ENCODE assay signal across 8 cellular contexts in genomic region chr15:88913017-88913849, GRCh38. TPM values are rescaled to one million over a fixed set of nuclear protein-coding genes. Genes with fewer than 3 reads are reported as not detected.
A peak's percentile ranks its signal among the peaks of the same experiment; 100 is the strongest.
DNase-seq lines count a peak whose midpoint lies in the region; ATAC-seq, FAIRE-seq and TF ChIP-seq lines count a peak whose summit lies in the region.

TSS of gene MFGE8 (minus strand) at chr15:88913379. CDS start at chr15:88913319, 60 bp downstream.

- dilution Hi-C loops in keratinocyte (cut with MboI; ENCODE audit: extremely low pct_ligation_motif_present, low sequenced_read_pairs) = no loop called here

- peak in 1 of 3 experiments; percentile 4 for TF ChIP-seq CTCF in keratinocyte (optimal IDR thresholded peaks at IDR 0.05 in 1 of 3, IDR thresholded peaks at IDR 0.05 in 1 of 3, conservative IDR thresholded peaks at IDR 0.05 in 1 of 3; ENCODE audit: extremely low read depth in 1 of 3, insufficient read depth in 2 of 3, low read length in 3 of 3)

- peak; percentile 22 for TF ChIP-seq POLR2A in GM10847 (IDR thresholded peaks at IDR 0.05; ENCODE audit: extremely low read depth, insufficient read length)

- H4K20me1 ChIP-seq in keratinocyte (ENCODE audit: control insufficient read depth, extremely low read depth, insufficient read depth, low read length) = no peaks in the 10 kb centered on the region

- H3K4me1 ChIP-seq in keratinocyte (ENCODE audit: control insufficient read depth, extremely low read depth, insufficient read depth, low read length) = peaks cover 22% of the 10 kb centered on the region

- peak; percentile 80 for FAIRE-seq in keratinocyte (lab: Jason Lieb, UNC)

- H3K9me3 ChIP-seq in keratinocyte (ENCODE audit: control insufficient read depth, low read depth, low read length) = no peaks in the 10 kb centered on the region

- H3K27me3 ChIP-seq in keratinocyte (ENCODE audit: control insufficient read depth, extremely low read depth, insufficient read depth, low read length) = no peaks in the 10 kb centered on the region

- ATAC-seq in activated CD4-positive, CD25-positive, alpha-beta regulatory T cell treated with anti-CD3 and anti-CD28 coated beads, Interleukin-2, amount 50 U/mL, for 24 hours = peak; percentile 89 to 93

- peak within 1 kb of the TSS; percentile 79 for H2AFZ ChIP-seq in keratinocyte (ENCODE audit: control insufficient read depth, low read length)

- no peaks in the 10 kb centered on the region for H3K79me2 ChIP-seq in keratinocyte (ENCODE audit: control insufficient read depth, insufficient read depth, low read length)

- H3K9me1 ChIP-seq in keratinocyte (ENCODE audit: control insufficient read depth, extremely low read depth, insufficient read depth, low read length) = no peaks in the 10 kb centered on the region

- DNase-seq in HCEC 1CT = peak; percentile 72
- DNase-seq in NCI-H1105 (lab: John Stamatoyannopoulos, UW) = peak; percentile 65
- DNase-seq in central memory CD4-positive, alpha-beta T cell = peak; percentile 67
- DNase-seq in keratinocyte (ENCODE audit: low read depth, low spot score) = peak; percentile 46
- DNase-seq in stimulated activated CD4-positive, alpha-beta T cell treated with anti-CD3 and anti-CD28 coated beads, Interleukin-12 subunit alpha, Interleukin-12 subunit beta, amount 100 ng/mL, for 48 hours (ENCODE audit: low read depth in 2 of 3, low spot score in 1 of 3) = peak in 2 of 3 donors; percentile 20 to 60
- DNase-seq in NCI-H1092 treated with DMSO at 0.1 percent for 48 hours (lab: John Stamatoyannopoulos, UW) = no peak

- H3K36me3 ChIP-seq in keratinocyte (ENCODE audit: control insufficient read depth in 2 of 2, extremely low read depth in 1 of 2, insufficient read depth in 2 of 2, low read length in 2 of 2) = peaks cover 4 to 10% of the 10 kb centered on the region in 2 experiments

- H3K4me2 ChIP-seq in keratinocyte (ENCODE audit: control insufficient read depth, extremely low read depth, insufficient read depth, low read depth, low read length) = peak within 1 kb of the TSS; percentile 89

- H3K27ac ChIP-seq in keratinocyte (ENCODE audit: control insufficient read depth, insufficient read depth, low read length) = peak within 1 kb of the TSS; percentile 82

- peak within 1 kb of the TSS; percentile 75 for H3K9ac ChIP-seq in keratinocyte (ENCODE audit: control insufficient read depth, extremely low read depth, insufficient read depth, low read length)

- peak within 1 kb of the TSS; percentile 56 to 85 (median 72) for H3K4me3 ChIP-seq in keratinocyte (ENCODE audit: control insufficient read depth in 2 of 3, extremely low read depth in 1 of 3, insufficient read depth in 2 of 3, low read depth in 1 of 3, low read length in 3 of 3)

RNA-seq across cellular contexts. Expression of gene MFGE8, which starts in this region (rescaled TPM):
- polyA plus RNA-seq in keratinocyte = 55.3 to 107 TPM (median 85.1 TPM) in 3 replicates
- 72.7 TPM for polyA plus RNA-seq in keratinocyte (2011; ENCODE audit: low read depth)
- polyA plus RNA-seq in keratinocyte (2011; cell fraction: cytosol; rRNA removed) = 42.4 and 64.9 TPM in 2 replicates
- polyA plus RNA-seq in keratinocyte (2011; cell fraction: nucleus; rRNA removed) = 226 and 275 TPM in 2 replicates
- 71.2 and 126 TPM in 2 replicates for polyA plus RNA-seq in keratinocyte (2012; ENCODE audit: low replicate concordance)
- polyA minus RNA-seq in keratinocyte = 62.5 to 78.0 TPM (median 74.5 TPM) in 3 replicates
- 74.8 TPM for polyA minus RNA-seq in keratinocyte (2011; cell fraction: cytosol; rRNA and poly(A)+ RNA removed)
- 107 and 168 TPM in 2 replicates for polyA minus RNA-seq in keratinocyte (2011; cell fraction: nucleus; rRNA and poly(A)+ RNA removed)
